8 cellular contexts compared by ENCODE assay signal in genomic region chr1:33470495-33471012, GRCh38. TPM values are rescaled to one million over a fixed set of nuclear protein-coding genes. Genes with fewer than 3 reads are reported as not detected.
DNase-seq lines count a peak whose midpoint lies in the region; ATAC-seq and TF ChIP-seq lines count a peak whose summit lies in the region.

No MANE protein-coding gene starts in this region.

- H3K36me3 ChIP-seq in HEK293 (ENCODE audit: control insufficient read depth in 2 of 2, insufficient read depth in 1 of 2, low read length in 2 of 2) (no peaks in the 10 kb centered on the region), WERI-Rb-1 (no peaks in the 10 kb centered on the region), kidney epithelial cell (ENCODE audit: control insufficient read depth, insufficient read depth, low read length) (no peaks in the 10 kb centered on the region)

- no peak for TF ChIP-seq POLR2A in GM18505 (IDR thresholded peaks at IDR 0.05; ENCODE audit: borderline replicate concordance, extremely low read depth, insufficient read depth, insufficient read length)

- CTCF ChIA-PET in HEK293 (lab: Yijun Ruan, JAX): interaction anchor here (0.6 to 6.4 kb wide), 35 partner anchors 11 to 596 kb away, joined by 3 to 114 read pairs (median 4); no protein-coding TSS in a partner anchor

- DNase-seq in COLO829 (ENCODE audit: low spot score) (peak; percentile 95), NCI-H2171 (lab: John Stamatoyannopoulos, UW) (peak; percentile 74), WERI-Rb-1 (peak; percentile 85), caudate nucleus (lab: John Stamatoyannopoulos, UW) (peak in 57 of 61 donors; percentile 13 to 92 (median 64)), kidney epithelial cell (ENCODE audit: low read depth) (no peak)
- DNase-seq in stimulated activated CD4-positive, alpha-beta T cell treated with anti-CD3 and anti-CD28 coated beads, Interleukin-1b, Interleukin-23, amount 100 ng/mL, for 24 hours (ENCODE audit: low read depth in 4 of 4, low spot score in 1 of 4): peak in 3 of 4 experiments; percentile 18 to 33 (median 22)

- H3K27ac ChIP-seq in HEK293 (ENCODE audit: extremely low read depth, low read depth, low read length) (no peak overlapping the region), WERI-Rb-1 (peak overlapping the region; percentile 53), caudate nucleus (ENCODE audit: low read depth, low read length) (no peak overlapping the region)

- H3K4me1 ChIP-seq in HEK293 (ENCODE audit: control insufficient read depth, insufficient read depth, low read length): no peaks in the 10 kb centered on the region

- H3K4me3 ChIP-seq in HEK293 (ENCODE audit: low read depth, low read length): no peak overlapping the region
- no peak overlapping the region for H3K4me3 ChIP-seq in WERI-Rb-1 (ENCODE audit: low read depth, low read length)
- H3K4me3 ChIP-seq in kidney epithelial cell (ENCODE audit: low read depth, low read length): no peak overlapping the region

- ATAC-seq in GM18505 (IDR thresholded peaks at IDR 0.05; ENCODE audit: unreplicated experiment): no peak

- peak; percentile 93 for TF ChIP-seq CTCF in HEK293 (tag by site-specific recombination; IDR thresholded peaks at IDR 0.05)
- peak; percentile 86 for TF ChIP-seq CTCF in WERI-Rb-1 (IDR thresholded peaks at IDR 0.05; ENCODE audit: low read depth, low read length)
- peak; percentile 82 for TF ChIP-seq CTCF in kidney epithelial cell (IDR thresholded peaks at IDR 0.05; ENCODE audit: insufficient read depth, low read length, poor library complexity, severe bottlenecking)

- H3K9me3 ChIP-seq in HEK293 (ENCODE audit: control insufficient read depth, insufficient read depth, low read depth, low read length) (no peaks in the 10 kb centered on the region), WERI-Rb-1 (ENCODE audit: severe bottlenecking) (no peaks in the 10 kb centered on the region)

- H3K27me3 ChIP-seq in WERI-Rb-1 (ENCODE audit: insufficient read depth, low read depth, severe bottlenecking) (no peaks in the 10 kb centered on the region), kidney epithelial cell (ENCODE audit: control insufficient read depth, insufficient read depth, low read length) (no peaks in the 10 kb centered on the region)

- POLR2A ChIA-PET in HEK293 (lab: Yijun Ruan, JAX): interaction anchor here (1.3 kb wide), 1 partner anchor 343 kb away, joined by 4 read pairs; no protein-coding TSS in a partner anchor

TF ChIP-seq in HEK293, 187 proteins besides CTCF, POLR2A, EP300 and RAD21 (continues in another document):
- TF ChIP-seq ZSCAN16 (tag by site-specific recombination; IDR thresholded peaks at IDR 0.05) (no peak), ZNF24 (tag by site-specific recombination; IDR thresholded peaks at IDR 0.05) (0 out of 2 replicates have a peak, but pooled peaks have one; percentile 31), GLIS1 (tag by site-specific recombination; IDR thresholded peaks at IDR 0.05) (0 out of 2 replicates have a peak, but pooled peaks have one; percentile 6), WT1 (tag by site-specific recombination; IDR thresholded peaks at IDR 0.05) (0 out of 2 replicates have a peak, but pooled peaks have one; percentile 9), ZNF148 (tag by site-specific recombination; IDR thresholded peaks at IDR 0.05; ENCODE audit: borderline replicate concordance) (no peak; the same call in 1 of the 2 replicates), HIC1 (tag by site-specific recombination; IDR thresholded peaks at IDR 0.05) (no peak), ZBTB48 (tag by site-specific recombination; IDR thresholded peaks at IDR 0.05) (peak; percentile 67), ZNF335 (tag by site-specific recombination; conservative IDR thresholded peaks at IDR 0.05) (peak; percentile 57), ZNF239 (tag by site-specific recombination; IDR thresholded peaks at IDR 0.05) (no peak), ZNF2 (tag by site-specific recombination; IDR thresholded peaks at IDR 0.05) (peak; percentile 65; the same call in 1 of the 2 replicates), ZNF660 (tag by site-specific recombination; IDR thresholded peaks at IDR 0.05) (peak; percentile 63; the same call in 1 of the 2 replicates), ZNF560 (tag by site-specific recombination; IDR thresholded peaks at IDR 0.05; ENCODE audit: borderline replicate concordance) (no peak), PRDM10 (tag by site-specific recombination; IDR thresholded peaks at IDR 0.05) (peak; percentile 96), ZNF670 (tag by site-specific recombination; IDR thresholded peaks at IDR 0.05; ENCODE audit: low read depth) (no peak), ZBTB17 (tag by site-specific recombination; IDR thresholded peaks at IDR 0.05) (peak; percentile 67), ZNF654 (tag by site-specific recombination; IDR thresholded peaks at IDR 0.05; ENCODE audit: low read depth) (peak; percentile 99), SP7 (tag by site-specific recombination; IDR thresholded peaks at IDR 0.05) (peak; percentile 46; the same call in 1 of the 2 replicates), YY2 (tag by site-specific recombination; IDR thresholded peaks at IDR 0.05) (no peak), ZBTB1 (tag by site-specific recombination; IDR thresholded peaks at IDR 0.05) (no peak), REPIN1 (tag by site-specific recombination; IDR thresholded peaks at IDR 0.05; ENCODE audit: low read depth) (no peak), ZNF48 (tag by site-specific recombination; IDR thresholded peaks at IDR 0.05) (no peak), SCRT2 (tag by site-specific recombination; IDR thresholded peaks at IDR 0.05) (peak; percentile 77), ZNF366 (tag by site-specific recombination; conservative IDR thresholded peaks at IDR 0.05) (peak; percentile 89), ZBTB21 (tag by site-specific recombination; IDR thresholded peaks at IDR 0.05) (no peak)

RNA-seq across cellular contexts. Expression of gene ZSCAN20, which starts 1.9 kb away (rescaled TPM):
- total RNA-seq in kidney epithelial cell: 7.1 and 9.2 TPM in 2 replicates

RNA-seq across cellular contexts. Expression of gene PHC2, which starts 39.7 kb away (rescaled TPM):
- 216 and 226 TPM in 2 replicates for total RNA-seq in kidney epithelial cell
